In genomic region chr1:40449684-40450490, GRCh38 we compare ENCODE assay signal across 8 cellular contexts. TPM values are rescaled to one million over a fixed set of nuclear protein-coding genes. Genes with fewer than 3 reads are reported as not detected.
DNase-seq lines count a peak whose midpoint lies in the region; ATAC-seq and TF ChIP-seq lines count a peak whose summit lies in the region.

Gene ZFP69B, plus strand, starts transcription at chr1:40450476. Its CDS starts 486 bp downstream, at chr1:40450962.

- ATAC-seq in HG03442 (IDR thresholded peaks at IDR 0.05; ENCODE audit: unreplicated experiment) (peak; percentile 69), left lobe of liver (peak; percentile 99)

- peaks cover 59% of the 10 kb centered on the region for H3K36me3 Mint-ChIP-seq in activated CD4-positive, alpha-beta T cell treated with anti-CD3 and anti-CD28 coated beads, Interleukin-2, amount 10 ng/mL, durations not matched to agents 24 days and 14 days (ENCODE audit: low read depth)

- no peaks in the 10 kb centered on the region for H3K36me3 ChIP-seq in BE2C

- H3K4me3 Mint-ChIP-seq in activated CD4-positive, alpha-beta T cell treated with anti-CD3 and anti-CD28 coated beads, Interleukin-2, amount 10 ng/mL, durations not matched to agents 24 days and 14 days, result peak within 1 kb of the TSS; percentile 78

- no peaks in the 10 kb centered on the region for H3K4me1 ChIP-seq in BE2C

- no peaks in the 10 kb centered on the region for H3K27me3 ChIP-seq in BE2C

- no peaks in the 10 kb centered on the region for H3K27me3 Mint-ChIP-seq in activated CD4-positive, alpha-beta T cell treated with anti-CD3 and anti-CD28 coated beads, Interleukin-2, amount 10 ng/mL, durations not matched to agents 24 days and 14 days

- peak within 1 kb of the TSS; percentile 78 for H3K4me3 ChIP-seq in BE2C (ENCODE audit: low read depth, low read length)

- no peak for TF ChIP-seq CTCF in BE2C (IDR thresholded peaks at IDR 0.05; ENCODE audit: low read depth, low read length)

- DNase-seq in BE2C, result peak; percentile 93
- DNase-seq in GM19238 (ENCODE audit: insufficient read length, low spot score), result peak; percentile 92
- peak; percentile 77 to 90 for DNase-seq in NCI-H524 (lab: John Stamatoyannopoulos, UW)
- DNase-seq in activated CD4-positive, alpha-beta T cell treated with anti-CD3 and anti-CD28 coated beads, Interleukin-2, amount 10 ng/mL, durations not matched to agents 24 days and 14 days, result peak; percentile 97
- DNase-seq in cortex of kidney (lab: John Stamatoyannopoulos, UW), result peak; percentile 53
- DNase-seq in left lobe of liver (ENCODE audit: low spot score), result peak; percentile 94
- peak; percentile 91 for DNase-seq in stimulated activated CD4-positive, alpha-beta T cell treated with anti-CD3 and anti-CD28 coated beads, Interleukin-1b, Interleukin-23, amount 100 ng/mL, for 48 hours

- peak within 1 kb of the TSS; percentile 91 for H3K27ac Mint-ChIP-seq in activated CD4-positive, alpha-beta T cell treated with anti-CD3 and anti-CD28 coated beads, Interleukin-2, amount 10 ng/mL, durations not matched to agents 24 days and 14 days

- H3K9me3 Mint-ChIP-seq in activated CD4-positive, alpha-beta T cell treated with anti-CD3 and anti-CD28 coated beads, Interleukin-2, amount 10 ng/mL, durations not matched to agents 24 days and 14 days, result peaks cover 26% of the 10 kb centered on the region

- no peaks in the 10 kb centered on the region for H3K9me3 ChIP-seq in BE2C

- peaks cover 27% of the 10 kb centered on the region for H3K4me1 Mint-ChIP-seq in activated CD4-positive, alpha-beta T cell treated with anti-CD3 and anti-CD28 coated beads, Interleukin-2, amount 10 ng/mL, durations not matched to agents 24 days and 14 days

- intact Hi-C loops in activated CD4-positive, alpha-beta T cell treated with anti-CD3 and anti-CD28 coated beads, Interleukin-2, amount 10 ng/mL, durations not matched to agents 24 days and 14 days (cut with micrococcal nuclease), result loop anchor here (2.0 to 5.0 kb wide), 5 partner anchors 27 to 83 kb away; partner anchors contain the start of genes SMAP2 and ZFP69

RNA-seq across cellular contexts. Expression of gene ZFP69B, which starts in this region (rescaled TPM):
- 1.4 TPM for polyA plus RNA-seq in BE2C (2012; ENCODE audit: insufficient read depth, insufficient read length, low read depth)
- 5.5 and 6.3 TPM in 2 replicates for total RNA-seq in activated CD4-positive, alpha-beta T cell treated with anti-CD3 and anti-CD28 coated beads, Interleukin-2, amount 10 ng/mL, durations not matched to agents 24 days and 14 days
- 0.55 TPM for total RNA-seq in left lobe of liver

Comparison
In these comparisons a context has a peak if more than half of its experiments do, and no peak if none do; other contexts are left out.
1. Peak in every context shown above with its lines: DNase-seq, ATAC-seq and H3K4me3 ChIP-seq.
2. Peak in DNase-seq and ATAC-seq in left lobe of liver; RNA of the gene not detected or under 1 TPM.